1 cellular context compared by ENCODE assay signal in the genomic region with DNA sequence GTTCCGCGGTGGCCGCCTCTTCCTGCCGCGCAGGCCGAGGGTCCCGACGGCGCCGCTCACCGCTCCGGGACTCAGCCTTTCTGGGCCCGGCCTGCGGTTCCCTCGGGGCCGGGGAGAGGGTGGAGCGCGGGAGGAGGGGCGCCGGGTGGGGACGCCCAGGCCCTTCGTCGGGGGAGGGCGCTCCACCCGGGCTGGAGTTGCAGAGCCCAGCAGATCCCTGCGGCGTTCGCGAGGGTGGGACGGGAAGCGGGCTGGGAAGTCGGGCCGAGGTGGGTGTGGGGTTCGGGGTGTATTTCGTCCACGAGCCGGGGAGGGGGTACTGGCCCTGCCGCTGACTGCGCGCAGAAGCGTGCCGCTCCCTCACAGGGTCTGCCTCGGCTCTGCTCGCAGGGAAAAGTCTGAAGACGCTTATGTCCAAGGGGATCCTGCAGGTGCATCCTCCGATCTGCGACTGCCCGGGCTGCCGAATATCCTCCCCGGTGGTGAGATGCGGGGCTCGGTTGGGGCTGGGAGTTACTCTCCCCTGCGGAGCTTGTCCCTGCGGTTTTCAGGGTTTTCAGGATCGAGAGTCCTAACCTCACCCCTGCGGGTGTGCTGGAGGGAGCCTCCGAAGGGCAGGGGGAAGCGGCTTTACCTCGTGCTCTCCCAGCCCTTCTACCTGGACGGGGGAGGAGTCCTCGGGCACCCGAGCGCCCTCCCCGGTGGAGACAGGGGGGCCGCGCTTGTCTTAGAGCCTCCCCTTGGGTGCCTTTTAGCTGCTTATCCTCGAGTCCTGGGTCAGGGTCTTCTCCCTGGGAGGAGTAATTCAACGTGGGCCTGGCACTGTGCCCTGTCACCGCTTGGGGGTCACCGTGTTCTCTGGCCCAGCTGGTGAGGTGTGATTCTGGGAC.
TF ChIP-seq lines count a peak whose summit lies in the region.

No MANE protein-coding gene starts in this region.

TF ChIP-seq in H1, 55 proteins besides CTCF, POLR2A, EP300 and RAD21:
- TF ChIP-seq RNF2 (IDR thresholded peaks at IDR 0.05; ENCODE audit: borderline replicate concordance, low read depth, low read length, missing control alignments, poor library complexity, severe bottlenecking), result peak; percentile 73
- TF ChIP-seq TBP (IDR thresholded peaks at IDR 0.05; ENCODE audit: low read depth, low read length), result no peak
- TF ChIP-seq SUZ12 (IDR thresholded peaks at IDR 0.05; ENCODE audit: low read length), result peak; percentile 94
- TF ChIP-seq, protein P1, sequence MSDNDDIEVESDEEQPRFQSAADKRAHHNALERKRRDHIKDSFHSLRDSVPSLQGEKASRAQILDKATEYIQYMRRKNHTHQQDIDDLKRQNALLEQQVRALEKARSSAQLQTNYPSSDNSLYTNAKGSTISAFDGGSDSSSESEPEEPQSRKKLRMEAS (IDR thresholded peaks at IDR 0.05), result 0 out of 2 replicates have a peak, but pooled peaks have one; percentile 17
- TF ChIP-seq EZH2 (IDR thresholded peaks at IDR 0.05; ENCODE audit: low read depth, low read length, severe bottlenecking), result peak; percentile 93
- TF ChIP-seq JUN (IDR thresholded peaks at IDR 0.05; ENCODE audit: low read depth, low read length), result no peak
- TF ChIP-seq, protein P2, sequence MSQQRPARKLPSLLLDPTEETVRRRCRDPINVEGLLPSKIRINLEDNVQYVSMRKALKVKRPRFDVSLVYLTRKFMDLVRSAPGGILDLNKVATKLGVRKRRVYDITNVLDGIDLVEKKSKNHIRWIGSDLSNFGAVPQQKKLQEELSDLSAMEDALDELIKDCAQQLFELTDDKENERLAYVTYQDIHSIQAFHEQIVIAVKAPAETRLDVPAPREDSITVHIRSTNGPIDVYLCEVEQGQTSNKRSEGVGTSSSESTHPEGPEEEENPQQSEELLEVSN (IDR thresholded peaks at IDR 0.05), result 0 out of 2 replicates have a peak, but pooled peaks have one; percentile 5
- TF ChIP-seq CTBP2 (IDR thresholded peaks at IDR 0.05; ENCODE audit: borderline replicate concordance, insufficient read depth, insufficient read length, low read length), result peak; percentile 31
- TF ChIP-seq ZNF274 (IDR thresholded peaks at IDR 0.05; ENCODE audit: borderline replicate concordance, extremely low read depth, low read length), result no peak
